In genomic region chr15:83118968-83119367, GRCh38 we compare ENCODE assay signal across 22 cellular contexts. TPM values are rescaled to one million over a fixed set of nuclear protein-coding genes. Genes with fewer than 3 reads are reported as not detected.
DNase-seq lines count a peak whose midpoint lies in the region; ATAC-seq and FAIRE-seq lines count a peak whose summit lies in the region.
"Had no signal": no experiment of that assay in that cellular context is flagged by ENCODE, and none has a peak within 500 bp of the region (broad histone marks: within the 10 kb centered on the region; RNA-seq: fewer than 3 reads in every experiment).

No MANE protein-coding gene starts in this region.

- H3K27me3 ChIP-seq in small intestine (ENCODE audit: control insufficient read depth in 2 of 2, insufficient read depth in 2 of 2, low read length in 2 of 2) = no peaks in the 10 kb centered on the region
- H3K27me3 ChIP-seq: BLaER1 treated with 17β-estradiol and CSF1 and Interleukin-3, amounts not matched to agents 10 nM and 100 nM had no signal

- no peak for FAIRE-seq in small intestine (lab: Jason Lieb, UNC)
- FAIRE-seq: D721Med, GM12891, GM18507, H1 had no signal

- 86 to 89% (median 88%) methylated on average over 4 of the region's 4 CpGs for WGBS in small intestine, 3 donors

- no peaks in the 10 kb centered on the region for H3K36me3 ChIP-seq in small intestine (ENCODE audit: control insufficient read depth in 2 of 2, insufficient read depth in 2 of 2, low read length in 2 of 2)

- intact Hi-C loops in posterior vena cava (cut with DNase I) = no loop called here

- H3K9me3 ChIP-seq in small intestine (ENCODE audit: control insufficient read depth, low read depth) = no peaks in the 10 kb centered on the region
- H3K9me3 ChIP-seq: BLaER1 treated with 17β-estradiol and CSF1 and Interleukin-3, amounts not matched to agents 10 nM and 100 nM had no signal

- no peak overlapping the region for H3K27ac ChIP-seq in small intestine (ENCODE audit: low read depth in 1 of 2, low read length in 1 of 2)
- H3K27ac ChIP-seq: BLaER1 treated with 17β-estradiol and CSF1 and Interleukin-3, amounts not matched to agents 10 nM and 100 nM; GM23248 had no signal

- no peak overlapping the region for H3K4me3 ChIP-seq in small intestine (ENCODE audit: low read depth in 1 of 2, low read length in 2 of 2)
- H3K4me3 ChIP-seq: BLaER1 treated with 17β-estradiol and CSF1 and Interleukin-3, amounts not matched to agents 10 nM and 100 nM; GM23248 had no signal

- in situ Hi-C loops in G401 (cut with HindIII; ENCODE audit: low sequenced_read_pairs) = no loop called here

- no peak for ATAC-seq in GM19455 (IDR thresholded peaks at IDR 0.05; ENCODE audit: unreplicated experiment)

- H3K4me1 ChIP-seq in small intestine (ENCODE audit: control insufficient read depth in 2 of 2, insufficient read depth in 1 of 2, low read depth in 1 of 2, low read length in 1 of 2) = no peaks in the 10 kb centered on the region

- DNase-seq in G401 (ENCODE audit: low spot score) = peak; percentile 55
- DNase-seq in cerebellum (ENCODE audit: low spot score) = peak; percentile 43
- DNase-seq in posterior vena cava (ENCODE audit: low spot score) = peak; percentile 59
- DNase-seq in iPS-NIHi7 (ENCODE audit: extremely low spot score) = no peak
- DNase-seq in small intestine = no peak
- DNase-seq in SW 1271 (lab: John Stamatoyannopoulos, UW) = no peak
- DNase-seq: CD4-positive, alpha-beta T cell; CD8-positive, alpha-beta memory T cell; DMS 273 treated with DMSO at 0.1 percent for 48 hours; DMS79; EL; GF-D8; GM23248; H7; HCEC 1CT had no signal

RNA-seq across cellular contexts. Expression of gene TM6SF1, which starts 11.5 kb away (rescaled TPM):
- total RNA-seq in G401 (2014; rRNA removed; shearing (Covaris generic)) = not detected in 2 replicates
- total RNA-seq in cerebellum (1.8 TPM), posterior vena cava (1 to 10 TPM; 6.9 to 8.1 TPM)
- 1 to 10 TPM in 2 of 3 donors, under 1 TPM in 1; 0.45 to 4.7 (median 1.6) TPM for polyA plus RNA-seq in small intestine
- total RNA-seq: A172; CD4-positive, alpha-beta T cell; GM23248 had no signal

RNA-seq across cellular contexts. Expression of gene BTBD1, which starts 51.9 kb away (rescaled TPM):
- total RNA-seq in G401 (2014; rRNA removed; shearing (Covaris generic)) = 78.8 and 136 TPM in 2 replicates
- total RNA-seq in cerebellum (70.5 TPM), posterior vena cava (10 to 100 TPM; 42.4 TPM)
- 10 to 100 TPM; 30.1 to 35.9 (median 34.4) TPM for polyA plus RNA-seq in small intestine

Comparison
In these comparisons a context has a peak if more than half of its experiments do, and no peak if none do; other contexts are left out.
1. DNase-seq: peak in G401 (single experiment), cerebellum (single experiment) and posterior vena cava (single experiment); none in iPS-NIHi7 (single experiment), small intestine (single experiment) and SW 1271 (0 of 2).